Comparison of ENCODE assay signal across 30 cellular contexts in the genomic region with DNA sequence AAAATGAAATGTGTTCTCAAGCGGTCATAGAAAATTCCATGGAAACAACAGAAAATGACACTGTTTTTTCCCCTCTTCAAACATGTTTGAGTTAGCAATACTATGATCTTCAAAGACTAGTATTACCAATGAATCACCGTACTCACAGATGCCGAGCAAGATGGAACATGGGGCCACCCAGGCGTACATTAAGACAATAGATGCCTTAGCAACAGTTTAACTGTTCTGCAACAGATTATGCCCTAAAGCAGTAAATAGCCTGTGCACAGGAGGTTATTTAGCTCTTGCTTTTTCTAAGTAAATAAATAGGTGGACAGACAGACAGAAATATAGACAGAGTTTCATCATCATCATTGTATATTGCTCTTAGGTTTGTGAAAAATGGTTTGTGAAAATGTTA.
"Had no signal": no experiment of that assay in that cellular context is flagged by ENCODE, and none has a peak within 500 bp of the region (broad histone marks: within the 10 kb centered on the region; RNA-seq: fewer than 3 reads in every experiment).

No MANE protein-coding gene starts in this region.

- H3K4me3 ChIP-seq: left lung, lower lobe of right lung, neural progenitor cell, psoas muscle, right atrium auricular region, right lobe of liver, smooth muscle cell, tibial nerve, vagina had no signal

- H3K27me3 Mint-ChIP-seq: naive B cell; stimulated activated memory B cell treated with anti-CD40 and anti-IgM and Interleukin-4, amounts not matched to agents 10 μg/mL and 1 μg/mL and 100 μg/mL, for 72 hours; stimulated activated naive CD8-positive, alpha-beta T cell treated with anti-CD3 and anti-CD28 coated beads, Interleukin-15, amount 100 ng/mL, for 72 hours; type B pancreatic cell had no signal

- H3K27ac ChIP-seq: left lung, lower lobe of right lung, neural progenitor cell, neutrophil, parathyroid adenoma, psoas muscle, right atrium auricular region, right lobe of liver, tibial nerve, vagina had no signal

- H3K27me3 ChIP-seq: left lung, neural progenitor cell, neutrophil, right atrium auricular region, right lobe of liver, tibial nerve, vagina had no signal

- H3K36me3 ChIP-seq: left lung, lower lobe of right lung, neural progenitor cell, neutrophil, right atrium auricular region, right lobe of liver, tibial nerve, vagina had no signal

- H3K4me1 Mint-ChIP-seq: immature natural killer cell; mesothelial cell of epicardium; naive B cell; natural killer cell; nephron progenitor cell; neural progenitor cell; stimulated activated memory B cell treated with anti-CD40 and anti-IgM and Interleukin-4, amounts not matched to agents 10 μg/mL and 1 μg/mL and 100 μg/mL, for 72 hours; stimulated activated naive CD8-positive, alpha-beta T cell treated with anti-CD3 and anti-CD28 coated beads, Interleukin-15, amount 100 ng/mL, for 72 hours had no signal

- H3K4me3 Mint-ChIP-seq: immature natural killer cell; mesothelial cell of epicardium; naive B cell; natural killer cell; nephron progenitor cell; neural progenitor cell; stimulated activated memory B cell treated with anti-CD40 and anti-IgM and Interleukin-4, amounts not matched to agents 10 μg/mL and 1 μg/mL and 100 μg/mL, for 72 hours; stimulated activated naive CD8-positive, alpha-beta T cell treated with anti-CD3 and anti-CD28 coated beads, Interleukin-15, amount 100 ng/mL, for 72 hours; type B pancreatic cell had no signal

- H3K36me3 Mint-ChIP-seq: immature natural killer cell; mesothelial cell of epicardium; naive B cell; natural killer cell; neural progenitor cell; stimulated activated memory B cell treated with anti-CD40 and anti-IgM and Interleukin-4, amounts not matched to agents 10 μg/mL and 1 μg/mL and 100 μg/mL, for 72 hours; type B pancreatic cell had no signal

- FAIRE-seq: islet of Langerhans, kidney had no signal

- H3K9me3 Mint-ChIP-seq: mesothelial cell of epicardium; nephron progenitor cell; neural progenitor cell; stimulated activated memory B cell treated with anti-CD40 and anti-IgM and Interleukin-4, amounts not matched to agents 10 μg/mL and 1 μg/mL and 100 μg/mL, for 72 hours; type B pancreatic cell had no signal

- DNase-seq: immature natural killer cell; kidney; left colon; left lung; lower lobe of right lung; mesendoderm; naive B cell; natural killer cell; nephron progenitor cell; occipital lobe; psoas muscle; right lobe of liver; stimulated activated CD4-positive, alpha-beta T cell treated with anti-CD3 and anti-CD28 coated beads, Interleukin-1b, Interleukin-23, amount 100 ng/mL, for 48 hours; stimulated activated CD4-positive, alpha-beta T cell treated with anti-CD3 and anti-CD28 coated beads, Interleukin-2, amount 100 ng/mL, for 48 hours; stimulated activated CD4-positive, alpha-beta T cell treated with anti-CD3 and anti-CD28 coated beads, Interleukin-4, amount 100 ng/mL, for 4 hours; stimulated activated CD8-positive, alpha-beta memory T cell treated with anti-CD3 and anti-CD28 coated beads, Interleukin-4, amount 100 ng/mL, for 48 hours; stimulated activated naive CD4-positive, alpha-beta T cell treated with Interleukin-2 at 50 U/mL for 16 hours; stimulated activated naive CD8-positive, alpha-beta T cell treated with anti-CD3 and anti-CD28 coated beads, Interleukin-15, amount 100 ng/mL, for 72 hours; substantia nigra had no signal

- H3K9me3 ChIP-seq: left lung, lower lobe of right lung, neutrophil, psoas muscle, right atrium auricular region, right lobe of liver, tibial nerve, vagina had no signal

- ATAC-seq: left colon; left lung; lower lobe of right lung; natural killer cell; psoas muscle; right lobe of liver; stimulated activated memory B cell treated with anti-CD40 and anti-IgM and Interleukin-4, amounts not matched to agents 10 μg/mL and 1 μg/mL and 100 μg/mL, for 72 hours; stimulated activated naive CD8-positive, alpha-beta T cell treated with anti-CD3 and anti-CD28 coated beads, Interleukin-15, amount 100 ng/mL, for 72 hours had no signal

- H3K27ac Mint-ChIP-seq: immature natural killer cell; mesothelial cell of epicardium; naive B cell; natural killer cell; nephron progenitor cell; neural progenitor cell; stimulated activated memory B cell treated with anti-CD40 and anti-IgM and Interleukin-4, amounts not matched to agents 10 μg/mL and 1 μg/mL and 100 μg/mL, for 72 hours; stimulated activated naive CD8-positive, alpha-beta T cell treated with anti-CD3 and anti-CD28 coated beads, Interleukin-15, amount 100 ng/mL, for 72 hours; type B pancreatic cell had no signal

- H3K4me1 ChIP-seq: left lung, lower lobe of right lung, neural progenitor cell, parathyroid adenoma, psoas muscle, right atrium auricular region, right lobe of liver, tibial nerve, vagina had no signal
